12 cellular contexts compared by ENCODE assay signal in genomic region chr9:122226758-122227575, GRCh38. TPM values are rescaled to one million over a fixed set of nuclear protein-coding genes. Genes with fewer than 3 reads are reported as not detected.
DNase-seq lines count a peak whose midpoint lies in the region; ATAC-seq and TF ChIP-seq lines count a peak whose summit lies in the region.
"Had no signal": no experiment of that assay in that cellular context is flagged by ENCODE, and none has a peak within 500 bp of the region (broad histone marks: within the 10 kb centered on the region; RNA-seq: fewer than 3 reads in every experiment).

No MANE protein-coding gene starts in this region.

- no peaks in the 10 kb centered on the region for H3K9me3 ChIP-seq in T-helper 17 cell (ENCODE audit: control insufficient read depth, low read length, poor library complexity, severe bottlenecking)

- H3K4me1 Mint-ChIP-seq in T-helper 17 cell = peaks cover 13% of the 10 kb centered on the region

- H3K27me3 Mint-ChIP-seq in T-helper 17 cell = peaks cover 52% of the 10 kb centered on the region

- TF ChIP-seq CTCF in GM13977 (IDR thresholded peaks at IDR 0.05; ENCODE audit: extremely low read depth, insufficient read depth, missing control alignments) = no peak

- ATAC-seq in T-helper 17 cell = no peak
- ATAC-seq in sciatic nerve = no peak

- intact Hi-C loops in sciatic nerve (cut with DNase I) = no loop called here

- peak overlapping the region; percentile 77 for H3K4me3 Mint-ChIP-seq in T-helper 17 cell
- H3K4me3 Mint-ChIP-seq: T-helper 1 cell treated with Interleukin-12 subunit alpha and Interleukin-12 subunit beta and Interleukin-4 antibody, amounts not matched to agents 30 μg/mL and 1 μg/mL, for 36 hours had no signal

- in situ Hi-C loops in GM13977 (cut with MboI; ENCODE audit: low pct_unique_long_range_greater_than_20kb, low sequenced_read_pairs, unreplicated experiment) = no loop called here

- peak; percentile 43 for DNase-seq in GM13977 (ENCODE audit: low spot score)
- DNase-seq in T-helper 17 cell = no peak
- peak; percentile 66 for DNase-seq in islet precursor cell
- peak; percentile 45 for DNase-seq in sciatic nerve (ENCODE audit: low spot score)
- DNase-seq in activated CD4-positive, CD25-positive, alpha-beta regulatory T cell (lab: John Stamatoyannopoulos, UW) = no peak
- no peak for DNase-seq in activated naive CD4-positive, alpha-beta T cell treated with Interleukin-2 at 50 U/mL for 16 hours
- no peak for DNase-seq in activated CD4-positive, alpha-beta T cell treated with anti-CD3 and anti-CD28 coated beads, Interleukin-2, amount 50 U/mL, for 48 hours
- no peak for DNase-seq in SIG-M5 (lab: John Stamatoyannopoulos, UW)
- DNase-seq: COR-L47, HFFc6 had no signal

- H3K27ac Mint-ChIP-seq in T-helper 17 cell = no peak overlapping the region
- H3K27ac Mint-ChIP-seq: HFFc6; T-helper 1 cell treated with Interleukin-12 subunit alpha and Interleukin-12 subunit beta and Interleukin-4 antibody, amounts not matched to agents 30 μg/mL and 1 μg/mL, for 36 hours had no signal

- peaks cover 3% of the 10 kb centered on the region for H3K36me3 Mint-ChIP-seq in T-helper 17 cell (ENCODE audit: low read depth)

RNA-seq across cellular contexts. Expression of gene LHX6, which starts 1.8 kb away (rescaled TPM):
- total RNA-seq in T-helper 17 cell = not detected
- total RNA-seq in sciatic nerve = 11.5 TPM
- total RNA-seq: HFFc6, LHCN-M2 had no signal

RNA-seq across cellular contexts. Expression of gene RBM18, which starts 37.7 kb away (rescaled TPM):
- 10 to 100 TPM; 19.1 to 25.9 TPM for total RNA-seq in T-helper 17 cell
- 16.0 TPM for total RNA-seq in sciatic nerve

RNA-seq across cellular contexts. Expression of gene MRRF, which starts 37.7 kb away (rescaled TPM):
- total RNA-seq in T-helper 17 cell (10 to 100 TPM; 24.8 to 25.4 TPM), sciatic nerve (25.9 TPM)

Comparison
In these comparisons a context has a peak if more than half of its experiments do, and no peak if none do; other contexts are left out.
1. DNase-seq: peak in GM13977 (single experiment), islet precursor cell (single experiment) and sciatic nerve (single experiment); none in T-helper 17 cell (0 of 3), activated CD4-positive, CD25-positive, alpha-beta regulatory T cell (0 of 4), activated naive CD4-positive, alpha-beta T cell treated with Interleukin-2 at 50 U/mL for 16 hours (single experiment), activated CD4-positive, alpha-beta T cell treated with anti-CD3 and anti-CD28 coated beads, Interleukin-2, amount 50 U/mL, for 48 hours (0 of 2) and SIG-M5 (single experiment).
2. RNA of gene LHX6, which starts 1.8 kb away (total RNA-seq): 11.5 TPM in sciatic nerve (single experiment); not detected in T-helper 17 cell; every median in the first group is over 10 times any median in the second.